Comparison of ENCODE assay signal across 22 cellular contexts in the genomic region with DNA sequence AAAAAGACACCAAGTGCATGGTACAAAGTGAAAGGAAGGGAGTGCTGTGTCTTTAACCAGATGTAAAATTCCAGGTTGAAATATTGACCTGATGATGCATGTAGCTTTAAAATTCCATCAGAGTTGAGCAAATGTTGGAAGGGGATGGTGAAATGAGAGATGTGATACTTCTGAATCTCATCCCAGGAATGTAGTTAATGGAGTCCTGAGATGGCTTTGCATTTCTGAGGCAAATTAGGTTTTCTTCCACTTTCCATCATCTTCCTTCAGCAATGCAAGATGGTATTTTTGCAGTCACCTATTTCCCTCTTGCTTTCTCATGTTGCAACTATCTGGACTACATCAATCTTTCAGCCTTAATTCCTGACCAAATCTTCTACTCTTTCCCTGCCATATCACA.
"Had no signal": no experiment of that assay in that cellular context is flagged by ENCODE, and none has a peak within 500 bp of the region (broad histone marks: within the 10 kb centered on the region; RNA-seq: fewer than 3 reads in every experiment).

No MANE protein-coding gene starts in this region.

- H3K27me3 Mint-ChIP-seq: activated CD4-positive, alpha-beta memory T cell treated with anti-CD3 and anti-CD28 coated beads, Interleukin-2, amount 10 ng/mL, durations not matched to agents 7 days and 5 days; naive B cell; progenitor cell of endocrine pancreas had no signal

- H3K4me1 Mint-ChIP-seq: activated CD4-positive, alpha-beta memory T cell treated with anti-CD3 and anti-CD28 coated beads, Interleukin-2, amount 10 ng/mL, durations not matched to agents 7 days and 5 days; activated CD4-positive, alpha-beta T cell treated with anti-CD3 and anti-CD28 coated beads for 36 hours; naive B cell had no signal

- H3K4me3 ChIP-seq: coronary artery, lung, upper lobe of left lung had no signal

- H3K9me3 Mint-ChIP-seq: activated CD4-positive, alpha-beta memory T cell treated with anti-CD3 and anti-CD28 coated beads, Interleukin-2, amount 10 ng/mL, durations not matched to agents 7 days and 5 days; activated T-cell treated with anti-CD3 and anti-CD28 coated beads, Interleukin-2, amount 50 U/mL, for 24 hours; naive B cell had no signal

- H3K4me3 Mint-ChIP-seq: activated CD4-positive, alpha-beta memory T cell treated with anti-CD3 and anti-CD28 coated beads, Interleukin-2, amount 10 ng/mL, durations not matched to agents 7 days and 5 days; activated CD4-positive, alpha-beta T cell treated with anti-CD3 and anti-CD28 coated beads for 36 hours; activated T-cell treated with anti-CD3 and anti-CD28 coated beads, Interleukin-2, amount 50 U/mL, for 24 hours; brain; naive B cell had no signal

- H3K27ac ChIP-seq: coronary artery, foreskin keratinocyte, upper lobe of left lung, VCaP had no signal

- H3K27ac Mint-ChIP-seq: activated CD4-positive, alpha-beta memory T cell treated with anti-CD3 and anti-CD28 coated beads, Interleukin-2, amount 10 ng/mL, durations not matched to agents 7 days and 5 days; activated CD4-positive, alpha-beta T cell treated with anti-CD3 and anti-CD28 coated beads for 36 hours; activated T-cell treated with anti-CD3 and anti-CD28 coated beads, Interleukin-2, amount 50 U/mL, for 24 hours; brain; naive B cell; progenitor cell of endocrine pancreas had no signal

- H3K4me1 ChIP-seq: foreskin keratinocyte, upper lobe of left lung had no signal

- H3K27me3 ChIP-seq: foreskin keratinocyte, upper lobe of left lung had no signal

- DNase-seq: activated CD4-positive, alpha-beta memory T cell treated with anti-CD3 and anti-CD28 coated beads, Interleukin-2, amount 10 ng/mL, durations not matched to agents 7 days and 5 days; activated CD4-positive, alpha-beta T cell treated with anti-CD3 and anti-CD28 coated beads for 36 hours; activated naive CD4-positive, alpha-beta T cell treated with anti-CD3 and anti-CD28 coated beads, Interleukin-2, amount 50 U/mL, for 16 hours; activated T-cell treated with anti-CD3 and anti-CD28 coated beads, Interleukin-2, amount 50 U/mL, for 24 hours; central memory CD4-positive, alpha-beta T cell; effector CD4-positive, alpha-beta T cell; foreskin keratinocyte; head of caudate nucleus; left colon; naive B cell; nucleus accumbens; right cardiac atrium; small intestine; stimulated activated CD4-positive, alpha-beta T cell treated with anti-CD3 and anti-CD28 coated beads, Interleukin-4, amount 100 ng/mL, for 24 hours; stimulated activated naive CD4-positive, alpha-beta T cell; T1000; upper lobe of left lung had no signal

- H3K36me3 Mint-ChIP-seq: brain, naive B cell had no signal

- H3K9me3 ChIP-seq: upper lobe of left lung had no signal

- ATAC-seq: activated CD4-positive, alpha-beta T cell treated with anti-CD3 and anti-CD28 coated beads for 36 hours; foreskin keratinocyte; left colon; right cardiac atrium had no signal

- H3K36me3 ChIP-seq: upper lobe of left lung had no signal
